In genomic region chr16:77882359-77882758, GRCh38 we compare ENCODE assay signal across 25 cellular contexts.
"Had no signal": no experiment of that assay in that cellular context is flagged by ENCODE, and none has a peak within 500 bp of the region (broad histone marks: within the 10 kb centered on the region; RNA-seq: fewer than 3 reads in every experiment).

No MANE protein-coding gene starts in this region.

- H3K27me3 ChIP-seq: ascending aorta, brain microvascular endothelial cell, hepatocyte, tibial nerve had no signal

- H3K36me3 Mint-ChIP-seq: activated naive CD4-positive, alpha-beta T cell treated with anti-CD3 and anti-CD28 coated beads, Interleukin-2, amount 10 ng/mL, durations not matched to agents 7 days and 5 days; activated naive CD8-positive, alpha-beta T cell treated with anti-CD3 and anti-CD28 coated beads, Interleukin-2, amount 10 ng/mL, durations not matched to agents 7 days and 5 days; mesothelial cell of epicardium; naive B cell had no signal

- DNase-seq: activated CD4-positive, alpha-beta T cell treated with anti-CD3 and anti-CD28 coated beads for 48 hours; activated CD4-positive, alpha-beta T cell treated with anti-CD3 and anti-CD28 coated beads, Interleukin-2, amount 50 U/mL, for 48 hours; activated CD8-positive, alpha-beta memory T cell treated with anti-CD3 and anti-CD28 coated beads for 24 hours; activated CD8-positive, alpha-beta memory T cell treated with anti-CD3 and anti-CD28 coated beads, Interleukin-2, amount 50 U/mL, for 4 hours; activated effector memory CD4-positive, alpha-beta T cell treated with anti-CD3 and anti-CD28 coated beads, Interleukin-2, amount 50 U/mL, for 16 hours; activated naive CD4-positive, alpha-beta T cell treated with anti-CD3 and anti-CD28 coated beads, Interleukin-2, amount 10 ng/mL, durations not matched to agents 7 days and 5 days; activated naive CD8-positive, alpha-beta T cell treated with anti-CD3 and anti-CD28 coated beads, Interleukin-2, amount 10 ng/mL, durations not matched to agents 7 days and 5 days; activated T-cell treated with anti-CD3 and anti-CD28 coated beads, Interleukin-2, amount 50 U/mL, for 1 hour; brain microvascular endothelial cell; cortex of kidney; effector memory CD8-positive, alpha-beta T cell; erythroblast; naive B cell; nucleus accumbens; right cardiac atrium; stimulated activated CD4-positive, alpha-beta T cell treated with anti-CD3 and anti-CD28 coated beads, Interleukin-15, amount 100 ng/mL, for 24 hours; stimulated activated naive CD4-positive, alpha-beta T cell; WERI-Rb-1 had no signal

- H3K4me1 ChIP-seq: gastroesophageal sphincter had no signal

- H3K27me3 Mint-ChIP-seq: activated naive CD4-positive, alpha-beta T cell treated with anti-CD3 and anti-CD28 coated beads, Interleukin-2, amount 10 ng/mL, durations not matched to agents 7 days and 5 days; naive B cell had no signal

- H3K4me1 Mint-ChIP-seq: activated naive CD4-positive, alpha-beta T cell treated with anti-CD3 and anti-CD28 coated beads, Interleukin-2, amount 10 ng/mL, durations not matched to agents 7 days and 5 days; activated naive CD8-positive, alpha-beta T cell treated with anti-CD3 and anti-CD28 coated beads, Interleukin-2, amount 10 ng/mL, durations not matched to agents 7 days and 5 days; naive B cell had no signal

- H3K79me2 ChIP-seq: hepatocyte had no signal

- H3K9me3 Mint-ChIP-seq: activated naive CD4-positive, alpha-beta T cell treated with anti-CD3 and anti-CD28 coated beads, Interleukin-2, amount 10 ng/mL, durations not matched to agents 7 days and 5 days; activated naive CD8-positive, alpha-beta T cell treated with anti-CD3 and anti-CD28 coated beads, Interleukin-2, amount 10 ng/mL, durations not matched to agents 7 days and 5 days; activated T-helper 1 cell treated with anti-CD3 and anti-CD28 coated beads, Interleukin-12 subunit alpha, Interleukin-12 subunit beta, Interleukin-2, Interleukin-4 antibody, amounts not matched to agents 30 ng/mL and 10 ng/mL and 1 ng/mL, durations not matched to agents 14 hours and 24 hours and 36 hours; effector memory CD8-positive, alpha-beta T cell; naive B cell had no signal

- H3K27ac ChIP-seq: brain microvascular endothelial cell, gastroesophageal sphincter, hepatocyte, tibial nerve, WERI-Rb-1 had no signal

- H3K4me3 Mint-ChIP-seq: activated naive CD4-positive, alpha-beta T cell treated with anti-CD3 and anti-CD28 coated beads, Interleukin-2, amount 10 ng/mL, durations not matched to agents 7 days and 5 days; activated naive CD8-positive, alpha-beta T cell treated with anti-CD3 and anti-CD28 coated beads, Interleukin-2, amount 10 ng/mL, durations not matched to agents 7 days and 5 days; activated T-helper 1 cell treated with anti-CD3 and anti-CD28 coated beads, Interleukin-12 subunit alpha, Interleukin-12 subunit beta, Interleukin-2, Interleukin-4 antibody, amounts not matched to agents 30 ng/mL and 10 ng/mL and 1 ng/mL, durations not matched to agents 14 hours and 24 hours and 36 hours; effector memory CD8-positive, alpha-beta T cell; mesothelial cell of epicardium; naive B cell had no signal

- H2AFZ ChIP-seq: hepatocyte had no signal

- H3K4me2 ChIP-seq: hepatocyte had no signal

- H3K36me3 ChIP-seq: ascending aorta, brain microvascular endothelial cell, gastroesophageal sphincter, tibial nerve, WERI-Rb-1 had no signal

- H3K9me3 ChIP-seq: ascending aorta, gastroesophageal sphincter, tibial nerve had no signal

- ATAC-seq: activated CD4-positive, CD25-positive, alpha-beta regulatory T cell treated with anti-CD3 and anti-CD28 coated beads, Interleukin-2, amount 50 U/mL, for 24 hours; effector memory CD8-positive, alpha-beta T cell; gastroesophageal sphincter; right cardiac atrium had no signal

- H3K27ac Mint-ChIP-seq: activated naive CD4-positive, alpha-beta T cell treated with anti-CD3 and anti-CD28 coated beads, Interleukin-2, amount 10 ng/mL, durations not matched to agents 7 days and 5 days; activated naive CD8-positive, alpha-beta T cell treated with anti-CD3 and anti-CD28 coated beads, Interleukin-2, amount 10 ng/mL, durations not matched to agents 7 days and 5 days; activated T-helper 1 cell treated with anti-CD3 and anti-CD28 coated beads, Interleukin-12 subunit alpha, Interleukin-12 subunit beta, Interleukin-2, Interleukin-4 antibody, amounts not matched to agents 30 ng/mL and 10 ng/mL and 1 ng/mL, durations not matched to agents 14 hours and 24 hours and 36 hours; effector memory CD8-positive, alpha-beta T cell; mesothelial cell of epicardium had no signal

- H3K4me3 ChIP-seq: ascending aorta, gastroesophageal sphincter, hepatocyte, tibial nerve had no signal
